1 cellular context compared by ENCODE assay signal in genomic region chr4:85005865-85006377, GRCh38.
TF ChIP-seq lines count a peak whose summit lies in the region.

No MANE protein-coding gene starts in this region.

TF ChIP-seq in SK-N-SH, 30 proteins besides CTCF, POLR2A, EP300 and RAD21 (continued from another document):
- TF ChIP-seq TEAD4 (IDR thresholded peaks at IDR 0.05; ENCODE audit: borderline replicate concordance, insufficient read depth): no peak
